In genomic region chr3:128254967-128255366, GRCh38 we compare ENCODE assay signal across 21 cellular contexts.
"Had no signal": no experiment of that assay in that cellular context is flagged by ENCODE, and none has a peak within 500 bp of the region (broad histone marks: within the 10 kb centered on the region; RNA-seq: fewer than 3 reads in every experiment).

No MANE protein-coding gene starts in this region.

- H3K4me1 ChIP-seq: pancreas, right atrium auricular region had no signal

- H3K27me3 ChIP-seq: cardiac muscle cell, hepatocyte, pancreas, right atrium auricular region had no signal

- H3K36me3 ChIP-seq: cardiac muscle cell, pancreas, right atrium auricular region had no signal

- H3K4me3 Mint-ChIP-seq: activated naive CD8-positive, alpha-beta T cell treated with anti-CD3 and anti-CD28 coated beads, Interleukin-2, amount 10 ng/mL, durations not matched to agents 7 days and 5 days; activated T-cell treated with anti-CD3 and anti-CD28 coated beads, Interleukin-2, amount 50 U/mL, for 24 hours; activated T-helper 17 cell treated with anti-CD3 and anti-CD28 coated beads, Interleukin-2, amount 50 U/mL, for 72 hours; natural killer cell treated with Interleukin-12 subunit alpha and Interleukin-12 subunit beta and Interleukin-15 and Interleukin-18, amount 100 ng/mL, for 72 hours; T-cell; T-helper 2 cell treated with Interferon-gamma antibody and Interleukin-4, amounts not matched to agents 5 μg/mL and 100 μg/mL, for 36 hours had no signal

- ATAC-seq: activated T-helper 17 cell treated with anti-CD3 and anti-CD28 coated beads, Interleukin-2, amount 50 U/mL, for 72 hours; left ventricle myocardium superior; pancreas; psoas muscle; stimulated activated naive CD8-positive, alpha-beta T cell treated with anti-CD3 and anti-CD28 coated beads, Interleukin-15, Interleukin-2, amounts not matched to agents 100 U/mL and 50 U/mL, for 24 hours; T-cell had no signal

- H3K79me2 ChIP-seq: hepatocyte had no signal

- DNase-seq: activated CD4-positive, CD25-positive, alpha-beta regulatory T cell treated with anti-CD3 and anti-CD28 coated beads, Interleukin-2, amount 50 U/mL, for 72 hours; activated naive CD4-positive, alpha-beta T cell treated with Interleukin-2 at 50 U/mL for 16 hours; activated naive CD8-positive, alpha-beta T cell treated with anti-CD3 and anti-CD28 coated beads, Interleukin-2, amount 10 ng/mL, durations not matched to agents 7 days and 5 days; activated T-cell treated with anti-CD3 and anti-CD28 coated beads, Interleukin-2, amount 50 U/mL, for 24 hours; amniotic stem cell; effector CD8-positive, alpha-beta T cell; foreskin melanocyte; left ventricle myocardium superior; midbrain; pancreas; psoas muscle; stimulated activated CD4-positive, alpha-beta T cell treated with anti-CD3 and anti-CD28 coated beads, Interleukin-4, amount 100 ng/mL, for 24 hours; stimulated activated naive CD8-positive, alpha-beta T cell treated with anti-CD3 and anti-CD28 coated beads, Interleukin-15, Interleukin-2, amounts not matched to agents 100 U/mL and 50 U/mL, for 24 hours; T-cell had no signal

- H3K9me3 ChIP-seq: pancreas had no signal

- H3K27ac Mint-ChIP-seq: activated naive CD8-positive, alpha-beta T cell treated with anti-CD3 and anti-CD28 coated beads, Interleukin-2, amount 10 ng/mL, durations not matched to agents 7 days and 5 days; activated T-cell treated with anti-CD3 and anti-CD28 coated beads, Interleukin-2, amount 50 U/mL, for 24 hours; activated T-helper 17 cell treated with anti-CD3 and anti-CD28 coated beads, Interleukin-2, amount 50 U/mL, for 72 hours; natural killer cell treated with Interleukin-12 subunit alpha and Interleukin-12 subunit beta and Interleukin-15 and Interleukin-18, amount 100 ng/mL, for 72 hours; T-helper 2 cell treated with Interferon-gamma antibody and Interleukin-4, amounts not matched to agents 5 μg/mL and 100 μg/mL, for 36 hours had no signal

- H3K4me2 ChIP-seq: hepatocyte had no signal

- H2AFZ ChIP-seq: hepatocyte had no signal

- H3K27ac ChIP-seq: cardiac muscle cell, hepatocyte, pancreas, psoas muscle, right atrium auricular region, VCaP had no signal

- H3K4me3 ChIP-seq: cardiac muscle cell, hepatocyte, pancreas, psoas muscle, right atrium auricular region had no signal

- H3K27me3 Mint-ChIP-seq: activated naive CD8-positive, alpha-beta T cell treated with anti-CD3 and anti-CD28 coated beads, Interleukin-2, amount 10 ng/mL, durations not matched to agents 7 days and 5 days; activated T-cell treated with anti-CD3 and anti-CD28 coated beads, Interleukin-2, amount 50 U/mL, for 24 hours; activated T-helper 17 cell treated with anti-CD3 and anti-CD28 coated beads, Interleukin-2, amount 50 U/mL, for 72 hours; natural killer cell treated with Interleukin-12 subunit alpha and Interleukin-12 subunit beta and Interleukin-15 and Interleukin-18, amount 100 ng/mL, for 72 hours; T-cell had no signal

- FAIRE-seq: pancreas had no signal
